Comparison of ENCODE assay signal across 9 cellular contexts in genomic region chr21:32371913-32372314, GRCh38. TPM values are rescaled to one million over a fixed set of nuclear protein-coding genes. Genes with fewer than 3 reads are reported as not detected.
A peak's percentile ranks its signal among the peaks of the same experiment; 100 is the strongest.
DNase-seq lines count a peak whose midpoint lies in the region; ATAC-seq and TF ChIP-seq lines count a peak whose summit lies in the region.
"Had no signal": no experiment of that assay in that cellular context is flagged by ENCODE, and none has a peak within 500 bp of the region (broad histone marks: within the 10 kb centered on the region; RNA-seq: fewer than 3 reads in every experiment).

No MANE protein-coding gene starts in this region.

- H3K4me3 Mint-ChIP-seq in activated CD8-positive, alpha-beta T cell treated with anti-CD3 and anti-CD28 coated beads for 36 hours: no peak overlapping the region
- no peak overlapping the region for H3K4me3 Mint-ChIP-seq in activated CD8-positive, alpha-beta T cell treated with anti-CD3 and anti-CD28 coated beads, Interleukin-2, amount 10 ng/mL, durations not matched to agents 7 days and 5 days

- peak overlapping the region in 1 of 2 donors; percentile 2 for H3K4me3 ChIP-seq in ascending aorta
- H3K4me3 ChIP-seq in transverse colon: no peak overlapping the region

- peak; percentile 82 for ATAC-seq in activated CD8-positive, alpha-beta T cell treated with anti-CD3 and anti-CD28 coated beads for 36 hours
- ATAC-seq in activated CD8-positive, alpha-beta T cell treated with anti-CD3 and anti-CD28 coated beads, Interleukin-2, amount 10 ng/mL, durations not matched to agents 7 days and 5 days: no peak
- ATAC-seq in HG03159 (IDR thresholded peaks at IDR 0.05; ENCODE audit: unreplicated experiment) (no peak), HG02623 (IDR thresholded peaks at IDR 0.05; ENCODE audit: unreplicated experiment) (no peak), GM18505 (IDR thresholded peaks at IDR 0.05; ENCODE audit: unreplicated experiment) (no peak)

- no peaks in the 10 kb centered on the region for H3K9me3 ChIP-seq in ascending aorta
- H3K9me3 ChIP-seq in transverse colon: no peaks in the 10 kb centered on the region

- DNase-seq in activated CD8-positive, alpha-beta T cell treated with anti-CD3 and anti-CD28 coated beads for 36 hours: no peak
- DNase-seq in activated CD8-positive, alpha-beta T cell treated with anti-CD3 and anti-CD28 coated beads, Interleukin-2, amount 10 ng/mL, durations not matched to agents 7 days and 5 days: no peak
- DNase-seq in ascending aorta (ENCODE audit: low spot score in 2 of 2) (peak in 1 of 2 donors; percentile 77), transverse colon (no peak)
- DNase-seq: ACHN had no signal

- peaks cover 28 to 38% of the 10 kb centered on the region in 2 donors for H3K36me3 ChIP-seq in ascending aorta
- H3K36me3 ChIP-seq in transverse colon: no peaks in the 10 kb centered on the region

- in situ Hi-C loops in transverse colon (cut with MboI; ENCODE audit: low pct_ligation_motif_present in 1 of 4, low pct_unique_long_range_greater_than_20kb in 1 of 4, low sequenced_read_pairs in 3 of 4): no loop called here

- POLR2A ChIA-PET in activated CD8-positive, alpha-beta T cell treated with anti-CD3 and anti-CD28 coated beads for 36 hours (lab: Charles Lee): no interaction called here
- POLR2A ChIA-PET in activated CD8-positive, alpha-beta T cell treated with anti-CD3 and anti-CD28 coated beads, Interleukin-2, amount 10 ng/mL, durations not matched to agents 7 days and 5 days (lab: Charles Lee): no interaction called here

- TF ChIP-seq CTCF in activated CD8-positive, alpha-beta T cell treated with anti-CD3 and anti-CD28 coated beads for 36 hours (IDR thresholded peaks at IDR 0.05): no peak
- TF ChIP-seq CTCF in ascending aorta (IDR thresholded peaks at IDR 0.05): no peak
- TF ChIP-seq CTCF in transverse colon (IDR thresholded peaks at IDR 0.05): no peak

- WGBS in transverse colon (ENCODE audit: low coverage in 1 of 2), 2 donors: 77% methylated on average over 6 of the region's 6 CpGs; no CpG with 5 or more reads in 1 of the 2 donors

- intact Hi-C loops in activated CD8-positive, alpha-beta T cell treated with anti-CD3 and anti-CD28 coated beads for 36 hours (cut with micrococcal nuclease): no loop called here
- intact Hi-C loops in ascending aorta (cut with DNase I): loop anchor here (1.0 to 2.0 kb wide), 4 partner anchors 8 to 197 kb away; no protein-coding TSS in a partner anchor
- intact Hi-C loops in transverse colon (cut with DNase I; ENCODE audit: low total_unique reads): no loop called here

- H3K4me1 ChIP-seq in ascending aorta (peaks cover 0 to 31% of the 10 kb centered on the region in 2 donors), transverse colon (peaks cover 0 to 3% (median 0%) of the 10 kb centered on the region in 4 donors)

- TF ChIP-seq POLR2A in transverse colon (IDR thresholded peaks at IDR 0.05): no peak
- TF ChIP-seq POLR2A in GM18505 (IDR thresholded peaks at IDR 0.05; ENCODE audit: borderline replicate concordance, extremely low read depth, insufficient read depth, insufficient read length): no peak

- H3K27me3 Mint-ChIP-seq in activated CD8-positive, alpha-beta T cell treated with anti-CD3 and anti-CD28 coated beads for 36 hours: no peaks in the 10 kb centered on the region
- H3K27me3 Mint-ChIP-seq in activated CD8-positive, alpha-beta T cell treated with anti-CD3 and anti-CD28 coated beads, Interleukin-2, amount 10 ng/mL, durations not matched to agents 7 days and 5 days (ENCODE audit: low read depth): no peaks in the 10 kb centered on the region

- H3K9me3 Mint-ChIP-seq in activated CD8-positive, alpha-beta T cell treated with anti-CD3 and anti-CD28 coated beads for 36 hours: no peaks in the 10 kb centered on the region
- no peaks in the 10 kb centered on the region for H3K9me3 Mint-ChIP-seq in activated CD8-positive, alpha-beta T cell treated with anti-CD3 and anti-CD28 coated beads, Interleukin-2, amount 10 ng/mL, durations not matched to agents 7 days and 5 days (ENCODE audit: insufficient read depth)

- H3K4me1 Mint-ChIP-seq in activated CD8-positive, alpha-beta T cell treated with anti-CD3 and anti-CD28 coated beads for 36 hours (ENCODE audit: low read depth): peaks cover 20% of the 10 kb centered on the region
- peaks cover 5% of the 10 kb centered on the region for H3K4me1 Mint-ChIP-seq in activated CD8-positive, alpha-beta T cell treated with anti-CD3 and anti-CD28 coated beads, Interleukin-2, amount 10 ng/mL, durations not matched to agents 7 days and 5 days (ENCODE audit: low read depth)

- no peaks in the 10 kb centered on the region for H3K27me3 ChIP-seq in ascending aorta
- no peaks in the 10 kb centered on the region for H3K27me3 ChIP-seq in layer of hippocampus (ENCODE audit: control insufficient read depth, insufficient read depth, low read length)
- no peaks in the 10 kb centered on the region for H3K27me3 ChIP-seq in transverse colon

- no peak for TF ChIP-seq EP300 in transverse colon (IDR thresholded peaks at IDR 0.05; ENCODE audit: low read depth)

- peaks cover 49% of the 10 kb centered on the region for H3K36me3 Mint-ChIP-seq in activated CD8-positive, alpha-beta T cell treated with anti-CD3 and anti-CD28 coated beads for 36 hours (ENCODE audit: low read depth)
- H3K36me3 Mint-ChIP-seq in activated CD8-positive, alpha-beta T cell treated with anti-CD3 and anti-CD28 coated beads, Interleukin-2, amount 10 ng/mL, durations not matched to agents 7 days and 5 days (ENCODE audit: low read depth): peaks cover 48% of the 10 kb centered on the region

- H3K27ac ChIP-seq in ascending aorta: peak overlapping the region; percentile 84 to 86
- H3K27ac ChIP-seq in layer of hippocampus (ENCODE audit: low read depth, low read length): peak overlapping the region; percentile 5
- H3K27ac ChIP-seq in transverse colon: peak overlapping the region; percentile 45 to 81 (median 52)

- H3K27ac Mint-ChIP-seq in activated CD8-positive, alpha-beta T cell treated with anti-CD3 and anti-CD28 coated beads for 36 hours: peak overlapping the region; percentile 61
- no peak overlapping the region for H3K27ac Mint-ChIP-seq in activated CD8-positive, alpha-beta T cell treated with anti-CD3 and anti-CD28 coated beads, Interleukin-2, amount 10 ng/mL, durations not matched to agents 7 days and 5 days

- CTCF ChIA-PET in activated CD8-positive, alpha-beta T cell treated with anti-CD3 and anti-CD28 coated beads for 36 hours (lab: Charles Lee): interaction anchor here (1.6 kb wide), 1 partner anchor 229 kb away, joined by 9 read pairs; no protein-coding TSS in a partner anchor
- CTCF ChIA-PET in activated CD8-positive, alpha-beta T cell treated with anti-CD3 and anti-CD28 coated beads, Interleukin-2, amount 10 ng/mL, durations not matched to agents 7 days and 5 days (lab: Charles Lee): interaction anchor here (1.3 kb wide), 1 partner anchor 229 kb away, joined by 5 read pairs; no protein-coding TSS in a partner anchor

RNA-seq across cellular contexts. Expression of gene URB1, which starts 20.9 kb away (rescaled TPM):
- 10 to 100 TPM; 30.9 to 31.8 TPM for total RNA-seq in activated CD8-positive, alpha-beta T cell treated with anti-CD3 and anti-CD28 coated beads for 36 hours
- 10 to 100 TPM; 17.4 to 19.4 TPM for total RNA-seq in activated CD8-positive, alpha-beta T cell treated with anti-CD3 and anti-CD28 coated beads, Interleukin-2, amount 10 ng/mL, durations not matched to agents 7 days and 5 days
- total RNA-seq in ascending aorta (35.4 TPM), transverse colon (1 to 10 TPM; 6.4 to 8.7 (median 7.3) TPM)

RNA-seq across cellular contexts. Expression of gene EVA1C, which starts 40.6 kb away (rescaled TPM):
- total RNA-seq in activated CD8-positive, alpha-beta T cell treated with anti-CD3 and anti-CD28 coated beads for 36 hours: 10 to 100 TPM; 11.1 to 13.7 TPM
- 1 to 10 TPM; 3.0 to 3.5 TPM for total RNA-seq in activated CD8-positive, alpha-beta T cell treated with anti-CD3 and anti-CD28 coated beads, Interleukin-2, amount 10 ng/mL, durations not matched to agents 7 days and 5 days
- 147 TPM for total RNA-seq in ascending aorta
- 10 to 100 TPM in 3 of 4 donors, 1 to 10 TPM in 1; 8.6 to 44.1 (median 33.8) TPM for total RNA-seq in transverse colon

Comparison
In these comparisons a context has a peak if more than half of its experiments do, and no peak if none do; other contexts are left out.
1. H3K27ac ChIP-seq: peak in every context shown above with its lines; median percentile 85 in ascending aorta; 52 in transverse colon; 5 in layer of hippocampus.